ENCODE assay signal across 9 cellular contexts in the genomic region with DNA sequence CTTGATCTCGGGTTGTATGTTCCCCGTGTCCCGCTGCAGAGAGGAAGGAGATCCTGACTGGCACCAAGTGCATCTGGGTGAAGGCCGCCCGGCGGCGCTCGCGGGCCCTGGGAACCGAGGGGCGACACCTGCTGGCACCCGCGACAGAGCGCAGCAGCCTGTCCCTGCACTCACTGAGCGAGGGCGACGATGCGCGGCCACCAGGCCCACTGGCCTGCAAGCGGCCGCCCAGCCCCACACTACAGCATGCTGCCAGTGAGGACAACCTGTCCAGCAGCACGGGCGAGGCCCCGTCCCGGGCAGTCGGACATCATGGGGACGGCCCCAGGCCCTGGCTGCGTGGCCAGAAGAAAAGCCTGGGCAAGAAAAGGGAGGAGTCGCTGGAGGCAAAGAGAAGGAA. TPM values are rescaled to one million over a fixed set of nuclear protein-coding genes. Genes with fewer than 3 reads are reported as not detected.
DNase-seq lines count a peak whose midpoint lies in the region; ATAC-seq and TF ChIP-seq lines count a peak whose summit lies in the region.
"Had no signal": no experiment of that assay in that cellular context is flagged by ENCODE, and none has a peak within 500 bp of the region (broad histone marks: within the 10 kb centered on the region; RNA-seq: fewer than 3 reads in every experiment).

No MANE protein-coding gene starts in this region.

- H3K36me3 Mint-ChIP-seq in activated T-helper 2 cell treated with anti-CD3 and anti-CD28 coated beads, Interferon-gamma antibody, Interleukin-2, Interleukin-4, amounts not matched to agents 10 μg/mL and 5 μg/mL and 100 μg/mL, durations not matched to agents 14 hours and 24 hours and 36 hours (ENCODE audit: low read depth): no peaks in the 10 kb centered on the region
- H3K36me3 Mint-ChIP-seq in stimulated activated naive B cell treated with anti-CD40 and anti-IgM and Interleukin-4, amounts not matched to agents 10 μg/mL and 1 μg/mL and 100 μg/mL, for 72 hours: no peaks in the 10 kb centered on the region

- ATAC-seq in stimulated activated naive B cell treated with anti-CD40 and anti-IgM and Interleukin-4, amounts not matched to agents 10 μg/mL and 1 μg/mL and 100 μg/mL, for 72 hours (replicated peaks): peak; percentile 77 to 87
- ATAC-seq in GM21717 (IDR thresholded peaks at IDR 0.05; ENCODE audit: unreplicated experiment): no peak

- TF ChIP-seq CTCF in GM13976 (IDR thresholded peaks at IDR 0.05; ENCODE audit: borderline replicate concordance, control extremely low read depth, extremely low read depth, insufficient read depth, missing control alignments): peak; percentile 85
- TF ChIP-seq CTCF in kidney epithelial cell (IDR thresholded peaks at IDR 0.05; ENCODE audit: insufficient read depth, low read length, poor library complexity, severe bottlenecking): peak; percentile 61

- peaks cover 56% of the 10 kb centered on the region for H3K27me3 Mint-ChIP-seq in activated T-helper 2 cell treated with anti-CD3 and anti-CD28 coated beads, Interferon-gamma antibody, Interleukin-2, Interleukin-4, amounts not matched to agents 10 μg/mL and 5 μg/mL and 100 μg/mL, durations not matched to agents 14 hours and 24 hours and 36 hours (ENCODE audit: low read depth)
- peaks cover 67 to 76% of the 10 kb centered on the region in 2 donors for H3K27me3 Mint-ChIP-seq in stimulated activated naive B cell treated with anti-CD40 and anti-IgM and Interleukin-4, amounts not matched to agents 10 μg/mL and 1 μg/mL and 100 μg/mL, for 72 hours

- H3K27ac Mint-ChIP-seq in activated T-helper 2 cell treated with anti-CD3 and anti-CD28 coated beads, Interferon-gamma antibody, Interleukin-2, Interleukin-4, amounts not matched to agents 10 μg/mL and 5 μg/mL and 100 μg/mL, durations not matched to agents 14 hours and 24 hours and 36 hours: no peak overlapping the region
- no peak overlapping the region for H3K27ac Mint-ChIP-seq in stimulated activated naive B cell treated with anti-CD40 and anti-IgM and Interleukin-4, amounts not matched to agents 10 μg/mL and 1 μg/mL and 100 μg/mL, for 72 hours

- peaks cover 4% of the 10 kb centered on the region; the same call in 1 of the 2 replicates for H3K9me3 ChIP-seq in NT2/D1 (ENCODE audit: insufficient read depth, low read length)

- in situ Hi-C loops in GM13976 (cut with MboI; ENCODE audit: low sequenced_read_pairs, unreplicated experiment): no loop called here

- intact Hi-C loops in activated T-helper 2 cell treated with anti-CD3 and anti-CD28 coated beads, Interferon-gamma antibody, Interleukin-2, Interleukin-4, amounts not matched to agents 10 μg/mL and 5 μg/mL and 100 μg/mL, durations not matched to agents 14 hours and 24 hours and 36 hours (cut with micrococcal nuclease): loop anchor here (1.0 to 2.0 kb wide), 2 partner anchors 53 to 143 kb away; no protein-coding TSS in a partner anchor

- H3K27me3 ChIP-seq in NT2/D1 (ENCODE audit: insufficient read depth, insufficient read length) (peaks cover 93% of the 10 kb centered on the region), kidney epithelial cell (ENCODE audit: control insufficient read depth, insufficient read depth, low read length) (peaks cover 73% of the 10 kb centered on the region)

- no peaks in the 10 kb centered on the region for H3K9me3 Mint-ChIP-seq in activated T-helper 2 cell treated with anti-CD3 and anti-CD28 coated beads, Interferon-gamma antibody, Interleukin-2, Interleukin-4, amounts not matched to agents 10 μg/mL and 5 μg/mL and 100 μg/mL, durations not matched to agents 14 hours and 24 hours and 36 hours
- no peaks in the 10 kb centered on the region for H3K9me3 Mint-ChIP-seq in stimulated activated naive B cell treated with anti-CD40 and anti-IgM and Interleukin-4, amounts not matched to agents 10 μg/mL and 1 μg/mL and 100 μg/mL, for 72 hours

- H3K4me1 ChIP-seq in NT2/D1 (ENCODE audit: insufficient read depth, insufficient read length): peaks cover 13% of the 10 kb centered on the region

- H3K36me3 ChIP-seq in NT2/D1 (ENCODE audit: insufficient read depth, insufficient read length, low read length): no peaks in the 10 kb centered on the region
- no peaks in the 10 kb centered on the region for H3K36me3 ChIP-seq in kidney epithelial cell (ENCODE audit: control insufficient read depth, insufficient read depth, low read length)

- H3K4me3 Mint-ChIP-seq in activated T-helper 2 cell treated with anti-CD3 and anti-CD28 coated beads, Interferon-gamma antibody, Interleukin-2, Interleukin-4, amounts not matched to agents 10 μg/mL and 5 μg/mL and 100 μg/mL, durations not matched to agents 14 hours and 24 hours and 36 hours (ENCODE audit: low read depth): no peak overlapping the region
- no peak overlapping the region for H3K4me3 Mint-ChIP-seq in stimulated activated naive B cell treated with anti-CD40 and anti-IgM and Interleukin-4, amounts not matched to agents 10 μg/mL and 1 μg/mL and 100 μg/mL, for 72 hours

- DNase-seq in GM13976 (ENCODE audit: low spot score) (peak; percentile 89), NT2/D1 (ENCODE audit: low read depth, low spot score) (peak; percentile 30), kidney epithelial cell (ENCODE audit: low read depth) (no peak), dedifferentiated amniotic fluid mesenchymal stem cell (ENCODE audit: extremely low spot score) (no peak), DMS79 (lab: John Stamatoyannopoulos, UW) (no peak)
- DNase-seq in activated T-helper 2 cell treated with anti-CD3 and anti-CD28 coated beads, Interferon-gamma antibody, Interleukin-2, Interleukin-4, amounts not matched to agents 10 μg/mL and 5 μg/mL and 100 μg/mL, durations not matched to agents 14 hours and 24 hours and 36 hours (ENCODE audit: low spot score): peak; percentile 55
- DNase-seq in stimulated activated naive B cell treated with anti-CD40 and anti-IgM and Interleukin-4, amounts not matched to agents 10 μg/mL and 1 μg/mL and 100 μg/mL, for 72 hours: peak; percentile 46

- H3K4me3 ChIP-seq in NT2/D1 (ENCODE audit: insufficient read length, low read depth) (no peak overlapping the region), kidney epithelial cell (ENCODE audit: low read depth, low read length) (no peak overlapping the region)

- peaks cover 7% of the 10 kb centered on the region for H3K4me1 Mint-ChIP-seq in activated T-helper 2 cell treated with anti-CD3 and anti-CD28 coated beads, Interferon-gamma antibody, Interleukin-2, Interleukin-4, amounts not matched to agents 10 μg/mL and 5 μg/mL and 100 μg/mL, durations not matched to agents 14 hours and 24 hours and 36 hours (ENCODE audit: low read depth)
- H3K4me1 Mint-ChIP-seq in stimulated activated naive B cell treated with anti-CD40 and anti-IgM and Interleukin-4, amounts not matched to agents 10 μg/mL and 1 μg/mL and 100 μg/mL, for 72 hours: peaks cover 6 to 9% of the 10 kb centered on the region in 2 donors

- no peak overlapping the region for H3K9ac ChIP-seq in NT2/D1 (ENCODE audit: insufficient read length, low read depth)

RNA-seq across cellular contexts. Expression of a gene that starts 7.5 kb away (rescaled TPM):
- total RNA-seq in activated T-helper 2 cell treated with anti-CD3 and anti-CD28 coated beads, Interferon-gamma antibody, Interleukin-2, Interleukin-4, amounts not matched to agents 10 μg/mL and 5 μg/mL and 100 μg/mL, durations not matched to agents 14 hours and 24 hours and 36 hours: not detected in 2 replicates
- total RNA-seq in kidney epithelial cell: not detected in 2 replicates
- total RNA-seq: LHCN-M2 had no signal

RNA-seq across cellular contexts. Expression of a gene that starts 13.2 kb away (rescaled TPM):
- total RNA-seq in activated T-helper 2 cell treated with anti-CD3 and anti-CD28 coated beads, Interferon-gamma antibody, Interleukin-2, Interleukin-4, amounts not matched to agents 10 μg/mL and 5 μg/mL and 100 μg/mL, durations not matched to agents 14 hours and 24 hours and 36 hours: not detected in 2 replicates
- total RNA-seq in kidney epithelial cell: not detected in 2 replicates
- total RNA-seq: LHCN-M2 had no signal

RNA-seq across cellular contexts. Expression of a gene that starts 28.1 kb away (rescaled TPM):
- 0.14 TPM in 1 of 2 replicates, not detected in the other for total RNA-seq in activated T-helper 2 cell treated with anti-CD3 and anti-CD28 coated beads, Interferon-gamma antibody, Interleukin-2, Interleukin-4, amounts not matched to agents 10 μg/mL and 5 μg/mL and 100 μg/mL, durations not matched to agents 14 hours and 24 hours and 36 hours
- not detected in 2 replicates for total RNA-seq in kidney epithelial cell
- total RNA-seq: LHCN-M2 had no signal

Comparison
In these comparisons a context has a peak if more than half of its experiments do, and no peak if none do; other contexts are left out.
1. DNase-seq: peak in GM13976 (single experiment), NT2/D1 (single experiment), activated T-helper 2 cell treated with anti-CD3 and anti-CD28 coated beads, Interferon-gamma antibody, Interleukin-2, Interleukin-4, amounts not matched to agents 10 μg/mL and 5 μg/mL and 100 μg/mL, durations not matched to agents 14 hours and 24 hours and 36 hours (single experiment) and stimulated activated naive B cell treated with anti-CD40 and anti-IgM and Interleukin-4, amounts not matched to agents 10 μg/mL and 1 μg/mL and 100 μg/mL, for 72 hours (single experiment); none in kidney epithelial cell (single experiment), dedifferentiated amniotic fluid mesenchymal stem cell (single experiment) and DMS79 (single experiment).